16 cellular contexts compared by ENCODE assay signal in genomic region chr3:56781762-56782161, GRCh38. TPM values are rescaled to one million over a fixed set of nuclear protein-coding genes. Genes with fewer than 3 reads are reported as not detected.
A peak's percentile ranks its signal among the peaks of the same experiment; 100 is the strongest.
DNase-seq lines count a peak whose midpoint lies in the region; ATAC-seq and TF ChIP-seq lines count a peak whose summit lies in the region.
"Had no signal": no experiment of that assay in that cellular context is flagged by ENCODE, and none has a peak within 500 bp of the region (broad histone marks: within the 10 kb centered on the region; RNA-seq: fewer than 3 reads in every experiment).

No MANE protein-coding gene starts in this region.

- no peak for DNase-seq in activated T-cell treated with anti-CD3 and anti-CD28 coated beads, Interleukin-2, amount 50 U/mL, for 72 hours
- no peak for DNase-seq in activated T-cell treated with anti-CD3 and anti-CD28 coated beads, Interleukin-2, amount 50 U/mL, for 1 hour
- no peak for DNase-seq in WTC11 (ENCODE audit: low spot score)
- DNase-seq in left colon = no peak
- DNase-seq in stimulated activated naive B cell treated with anti-CD40 and anti-IgM and Interleukin-4, amounts not matched to agents 10 μg/mL and 1 μg/mL and 100 μg/mL, for 72 hours = no peak
- no peak for DNase-seq in NCI-H128 (lab: John Stamatoyannopoulos, UW; ENCODE audit: unreplicated experiment)
- DNase-seq: activated effector memory CD4-positive, alpha-beta T cell treated with Interleukin-2 at 50 U/mL for 16 hours; erythroblast; hypothalamus; NCI-H1930; psoas muscle; SIG-M5 had no signal

- no peak for ATAC-seq in activated T-cell treated with anti-CD3 and anti-CD28 coated beads, Interleukin-2, amount 50 U/mL, for 72 hours (replicated peaks in 1 of 2)
- ATAC-seq in WTC11 (no peak), left colon (peak; percentile 39), GM21526 (IDR thresholded peaks at IDR 0.05; ENCODE audit: low FRiP score, unreplicated experiment) (no peak), SK-N-SH treated with all-trans-retinoic acid at 6 μM for 48 hours (no peak)
- ATAC-seq in stimulated activated naive B cell treated with anti-CD40 and anti-IgM and Interleukin-4, amounts not matched to agents 10 μg/mL and 1 μg/mL and 100 μg/mL, for 72 hours (replicated peaks) = no peak
- ATAC-seq: GM12878, K562, psoas muscle had no signal

- TF ChIP-seq CTCF in WTC11 (IDR thresholded peaks at IDR 0.05) = no peak

- no peaks in the 10 kb centered on the region for H3K27me3 Mint-ChIP-seq in activated T-cell treated with anti-CD3 and anti-CD28 coated beads, Interleukin-2, amount 50 U/mL, for 72 hours (ENCODE audit: low read depth)
- H3K27me3 Mint-ChIP-seq in WTC11 (ENCODE audit: low read depth) = no peaks in the 10 kb centered on the region
- H3K27me3 Mint-ChIP-seq in stimulated activated naive B cell treated with anti-CD40 and anti-IgM and Interleukin-4, amounts not matched to agents 10 μg/mL and 1 μg/mL and 100 μg/mL, for 72 hours = no peaks in the 10 kb centered on the region

- peaks cover 99% of the 10 kb centered on the region for H3K4me1 Mint-ChIP-seq in activated T-cell treated with anti-CD3 and anti-CD28 coated beads, Interleukin-2, amount 50 U/mL, for 72 hours (ENCODE audit: low read depth)
- H3K4me1 Mint-ChIP-seq in WTC11 = peaks cover 5% of the 10 kb centered on the region; the same call in 1 of the 2 replicates
- H3K4me1 Mint-ChIP-seq in stimulated activated naive B cell treated with anti-CD40 and anti-IgM and Interleukin-4, amounts not matched to agents 10 μg/mL and 1 μg/mL and 100 μg/mL, for 72 hours = peaks cover 20 to 63% of the 10 kb centered on the region in 2 donors

- CTCF ChIA-PET in WTC11 (lab: Charles Lee) = interaction anchor here (2.2 kb wide), 1 partner anchor 18 kb away, joined by 13 read pairs; no protein-coding TSS in a partner anchor

- POLR2A ChIA-PET in WTC11 (lab: Charles Lee) = no interaction called here

- peak overlapping the region; percentile 55 to 66 for H3K4me3 Mint-ChIP-seq in activated T-cell treated with anti-CD3 and anti-CD28 coated beads, Interleukin-2, amount 50 U/mL, for 72 hours
- H3K4me3 Mint-ChIP-seq in WTC11 = no peak overlapping the region
- no peak overlapping the region for H3K4me3 Mint-ChIP-seq in stimulated activated naive B cell treated with anti-CD40 and anti-IgM and Interleukin-4, amounts not matched to agents 10 μg/mL and 1 μg/mL and 100 μg/mL, for 72 hours

- intact Hi-C loops in left colon (cut with DNase I, micrococcal nuclease) = no loop called here

- peaks cover 0 to 4% of the 10 kb centered on the region in 2 donors for H3K9me3 Mint-ChIP-seq in activated T-cell treated with anti-CD3 and anti-CD28 coated beads, Interleukin-2, amount 50 U/mL, for 72 hours
- no peaks in the 10 kb centered on the region for H3K9me3 Mint-ChIP-seq in WTC11
- no peaks in the 10 kb centered on the region for H3K9me3 Mint-ChIP-seq in stimulated activated naive B cell treated with anti-CD40 and anti-IgM and Interleukin-4, amounts not matched to agents 10 μg/mL and 1 μg/mL and 100 μg/mL, for 72 hours

- peak overlapping the region; percentile 82 for H3K27ac Mint-ChIP-seq in activated T-cell treated with anti-CD3 and anti-CD28 coated beads, Interleukin-2, amount 50 U/mL, for 72 hours
- peak overlapping the region; percentile 29; the same call in 1 of the 2 replicates for H3K27ac Mint-ChIP-seq in WTC11
- H3K27ac Mint-ChIP-seq in stimulated activated naive B cell treated with anti-CD40 and anti-IgM and Interleukin-4, amounts not matched to agents 10 μg/mL and 1 μg/mL and 100 μg/mL, for 72 hours = peak overlapping the region; percentile 7

- peaks cover 0 to 15% of the 10 kb centered on the region in 2 donors for H3K36me3 Mint-ChIP-seq in activated T-cell treated with anti-CD3 and anti-CD28 coated beads, Interleukin-2, amount 50 U/mL, for 72 hours (ENCODE audit: insufficient read depth in 2 of 2)
- H3K36me3 Mint-ChIP-seq in WTC11 = no peaks in the 10 kb centered on the region
- peaks cover 0 to 5% of the 10 kb centered on the region in 2 donors for H3K36me3 Mint-ChIP-seq in stimulated activated naive B cell treated with anti-CD40 and anti-IgM and Interleukin-4, amounts not matched to agents 10 μg/mL and 1 μg/mL and 100 μg/mL, for 72 hours

TF ChIP-seq in WTC11, 78 proteins besides CTCF, POLR2A, EP300 and RAD21 (continues in another document):
- TF ChIP-seq TCF7 (CRISPR knock-in tag; IDR thresholded peaks at IDR 0.05; ENCODE audit: low read depth) (no peak), ETV6 (CRISPR knock-in tag; IDR thresholded peaks at IDR 0.05) (no peak), ZNF317 (CRISPR knock-in tag; IDR thresholded peaks at IDR 0.05; ENCODE audit: borderline replicate concordance, low read depth) (no peak)
- TF ChIP-seq, protein P1, sequence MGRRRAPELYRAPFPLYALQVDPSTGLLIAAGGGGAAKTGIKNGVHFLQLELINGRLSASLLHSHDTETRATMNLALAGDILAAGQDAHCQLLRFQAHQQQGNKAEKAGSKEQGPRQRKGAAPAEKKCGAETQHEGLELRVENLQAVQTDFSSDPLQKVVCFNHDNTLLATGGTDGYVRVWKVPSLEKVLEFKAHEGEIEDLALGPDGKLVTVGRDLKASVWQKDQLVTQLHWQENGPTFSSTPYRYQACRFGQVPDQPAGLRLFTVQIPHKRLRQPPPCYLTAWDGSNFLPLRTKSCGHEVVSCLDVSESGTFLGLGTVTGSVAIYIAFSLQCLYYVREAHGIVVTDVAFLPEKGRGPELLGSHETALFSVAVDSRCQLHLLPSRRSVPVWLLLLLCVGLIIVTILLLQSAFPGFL (CRISPR knock-in tag; IDR thresholded peaks at IDR 0.05; ENCODE audit: borderline replicate concordance) = no peak
- TF ChIP-seq, protein P2, sequence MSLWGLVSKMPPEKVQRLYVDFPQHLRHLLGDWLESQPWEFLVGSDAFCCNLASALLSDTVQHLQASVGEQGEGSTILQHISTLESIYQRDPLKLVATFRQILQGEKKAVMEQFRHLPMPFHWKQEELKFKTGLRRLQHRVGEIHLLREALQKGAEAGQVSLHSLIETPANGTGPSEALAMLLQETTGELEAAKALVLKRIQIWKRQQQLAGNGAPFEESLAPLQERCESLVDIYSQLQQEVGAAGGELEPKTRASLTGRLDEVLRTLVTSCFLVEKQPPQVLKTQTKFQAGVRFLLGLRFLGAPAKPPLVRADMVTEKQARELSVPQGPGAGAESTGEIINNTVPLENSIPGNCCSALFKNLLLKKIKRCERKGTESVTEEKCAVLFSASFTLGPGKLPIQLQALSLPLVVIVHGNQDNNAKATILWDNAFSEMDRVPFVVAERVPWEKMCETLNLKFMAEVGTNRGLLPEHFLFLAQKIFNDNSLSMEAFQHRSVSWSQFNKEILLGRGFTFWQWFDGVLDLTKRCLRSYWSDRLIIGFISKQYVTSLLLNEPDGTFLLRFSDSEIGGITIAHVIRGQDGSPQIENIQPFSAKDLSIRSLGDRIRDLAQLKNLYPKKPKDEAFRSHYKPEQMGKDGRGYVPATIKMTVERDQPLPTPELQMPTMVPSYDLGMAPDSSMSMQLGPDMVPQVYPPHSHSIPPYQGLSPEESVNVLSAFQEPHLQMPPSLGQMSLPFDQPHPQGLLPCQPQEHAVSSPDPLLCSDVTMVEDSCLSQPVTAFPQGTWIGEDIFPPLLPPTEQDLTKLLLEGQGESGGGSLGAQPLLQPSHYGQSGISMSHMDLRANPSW (CRISPR knock-in tag; conservative IDR thresholded peaks at IDR 0.05; ENCODE audit: low read depth) = no peak

TF ChIP-seq in SK-N-SH treated with all-trans-retinoic acid at 6 μM for 48 hours, 23 proteins besides CTCF, POLR2A, EP300 and RAD21 (continues in another document):
- TF ChIP-seq BACH2 (CRISPR knock-in tag; IDR thresholded peaks at IDR 0.05; ENCODE audit: borderline replicate concordance) (no peak), ZNF565 (CRISPR knock-in tag; conservative IDR thresholded peaks at IDR 0.05; ENCODE audit: low read depth) (no peak), ZFP3 (CRISPR knock-in tag; IDR thresholded peaks at IDR 0.05) (no peak), ISL1 (CRISPR knock-in tag; IDR thresholded peaks at IDR 0.05) (no peak), ARNTL (CRISPR knock-in tag; IDR thresholded peaks at IDR 0.05; ENCODE audit: borderline replicate concordance, low read depth) (no peak), OSR1 (CRISPR knock-in tag; IDR thresholded peaks at IDR 0.05) (no peak), SNAI2 (CRISPR knock-in tag; IDR thresholded peaks at IDR 0.05) (no peak)
- TF ChIP-seq, protein P3, sequence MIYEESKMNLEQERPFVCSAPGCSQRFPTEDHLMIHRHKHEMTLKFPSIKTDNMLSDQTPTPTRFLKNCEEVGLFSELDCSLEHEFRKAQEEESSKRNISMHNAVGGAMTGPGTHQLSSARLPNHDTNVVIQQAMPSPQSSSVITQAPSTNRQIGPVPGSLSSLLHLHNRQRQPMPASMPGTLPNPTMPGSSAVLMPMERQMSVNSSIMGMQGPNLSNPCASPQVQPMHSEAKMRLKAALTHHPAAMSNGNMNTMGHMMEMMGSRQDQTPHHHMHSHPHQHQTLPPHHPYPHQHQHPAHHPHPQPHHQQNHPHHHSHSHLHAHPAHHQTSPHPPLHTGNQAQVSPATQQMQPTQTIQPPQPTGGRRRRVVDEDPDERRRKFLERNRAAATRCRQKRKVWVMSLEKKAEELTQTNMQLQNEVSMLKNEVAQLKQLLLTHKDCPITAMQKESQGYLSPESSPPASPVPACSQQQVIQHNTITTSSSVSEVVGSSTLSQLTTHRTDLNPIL (CRISPR knock-in tag; IDR thresholded peaks at IDR 0.05; ENCODE audit: low read depth) = no peak
- TF ChIP-seq, protein P4, sequence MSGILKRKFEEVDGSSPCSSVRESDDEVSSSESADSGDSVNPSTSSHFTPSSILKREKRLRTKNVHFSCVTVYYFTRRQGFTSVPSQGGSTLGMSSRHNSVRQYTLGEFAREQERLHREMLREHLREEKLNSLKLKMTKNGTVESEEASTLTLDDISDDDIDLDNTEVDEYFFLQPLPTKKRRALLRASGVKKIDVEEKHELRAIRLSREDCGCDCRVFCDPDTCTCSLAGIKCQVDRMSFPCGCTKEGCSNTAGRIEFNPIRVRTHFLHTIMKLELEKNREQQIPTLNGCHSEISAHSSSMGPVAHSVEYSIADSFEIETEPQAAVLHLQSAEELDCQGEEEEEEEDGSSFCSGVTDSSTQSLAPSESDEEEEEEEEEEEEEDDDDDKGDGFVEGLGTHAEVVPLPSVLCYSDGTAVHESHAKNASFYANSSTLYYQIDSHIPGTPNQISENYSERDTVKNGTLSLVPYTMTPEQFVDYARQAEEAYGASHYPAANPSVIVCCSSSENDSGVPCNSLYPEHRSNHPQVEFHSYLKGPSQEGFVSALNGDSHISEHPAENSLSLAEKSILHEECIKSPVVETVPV (CRISPR knock-in tag; IDR thresholded peaks at IDR 0.05) = no peak

RNA-seq across cellular contexts. Expression of gene ARHGEF3, which starts 20.0 kb away (rescaled TPM):
- 10 to 100 TPM; 21.1 to 43.6 TPM for total RNA-seq in activated T-cell treated with anti-CD3 and anti-CD28 coated beads, Interleukin-2, amount 50 U/mL, for 72 hours
- 4.6 to 7.9 TPM (median 7.5 TPM) in 3 replicates for total RNA-seq in WTC11 (2021)
- 10 to 100 TPM; 14.8 to 20.0 TPM for total RNA-seq in left colon

Comparison
In these comparisons a context has a peak if more than half of its experiments do, and no peak if none do; other contexts are left out.
1. H3K27ac Mint-ChIP-seq: peak in every context shown above with its lines; median percentile 82 in activated T-cell treated with anti-CD3 and anti-CD28 coated beads, Interleukin-2, amount 50 U/mL, for 72 hours; 29 in WTC11; 7 in stimulated activated naive B cell treated with anti-CD40 and anti-IgM and Interleukin-4, amounts not matched to agents 10 μg/mL and 1 μg/mL and 100 μg/mL, for 72 hours.
2. H3K4me3 Mint-ChIP-seq: peak in activated T-cell treated with anti-CD3 and anti-CD28 coated beads, Interleukin-2, amount 50 U/mL, for 72 hours (2 of 2); none in WTC11 (single experiment) and stimulated activated naive B cell treated with anti-CD40 and anti-IgM and Interleukin-4, amounts not matched to agents 10 μg/mL and 1 μg/mL and 100 μg/mL, for 72 hours (0 of 2).